Comparison of ENCODE assay signal across 9 cellular contexts in the genomic region with DNA sequence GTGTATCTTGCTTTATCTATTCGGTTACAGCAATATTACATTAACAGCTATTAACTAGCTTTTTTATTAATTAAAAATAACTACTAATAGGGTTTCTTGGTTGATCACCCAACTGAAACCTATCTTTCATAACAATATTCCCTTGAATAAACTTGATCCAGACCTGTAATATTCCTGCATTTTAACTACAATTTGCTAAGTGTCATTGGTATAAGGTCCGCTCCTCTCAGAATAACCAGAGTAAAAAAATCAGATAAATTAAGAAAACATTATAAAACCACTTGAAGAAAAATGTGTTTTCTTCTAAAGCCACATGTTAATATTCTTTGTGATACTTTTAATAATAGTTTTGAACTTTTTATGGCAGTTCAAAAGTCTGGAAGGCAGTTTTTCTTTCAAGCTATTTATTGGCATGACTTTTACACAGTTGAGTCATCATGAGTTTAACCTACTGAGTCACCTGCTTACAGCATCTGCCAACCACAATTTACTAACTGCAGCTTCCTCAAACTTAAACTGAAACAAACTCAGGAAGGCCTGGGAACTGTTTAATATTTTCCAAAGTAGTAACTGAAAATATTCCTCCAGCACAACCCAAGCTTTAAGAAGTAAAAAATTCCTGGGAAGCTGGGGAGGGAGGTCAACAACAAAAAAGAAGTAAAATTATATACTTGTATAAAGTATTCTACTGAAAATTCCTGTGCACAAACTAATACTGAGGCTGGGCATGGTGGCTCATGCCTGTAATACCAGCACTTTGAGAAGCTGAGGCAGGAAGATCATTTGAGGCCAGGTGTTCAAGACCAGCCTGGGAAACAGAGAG.
DNase-seq lines count a peak whose midpoint lies in the region; ATAC-seq and TF ChIP-seq lines count a peak whose summit lies in the region.
"Had no signal": no experiment of that assay in that cellular context is flagged by ENCODE, and none has a peak within 500 bp of the region (broad histone marks: within the 10 kb centered on the region; RNA-seq: fewer than 3 reads in every experiment).

No MANE protein-coding gene starts in this region.

- peak in 1 of 2 donors; percentile 19 for DNase-seq in activated T-cell treated with anti-CD3 and anti-CD28 coated beads, Interleukin-2, amount 50 U/mL, for 72 hours
- DNase-seq in activated T-cell treated with anti-CD3 and anti-CD28 coated beads for 4 hours (no peak), MV-4-11 (lab: John Stamatoyannopoulos, UW) (peak; percentile 86), body of pancreas (peak in 2 of 4 donors; percentile 34 to 64), medulla oblongata (ENCODE audit: extremely low spot score) (peak; percentile 51), NCI-H510A treated with DMSO at 0.1 percent for 48 hours (lab: John Stamatoyannopoulos, UW) (no peak), lower leg skin (ENCODE audit: low spot score in 2 of 2) (no peak)

- H3K9me3 ChIP-seq in body of pancreas: no peaks in the 10 kb centered on the region

- no peaks in the 10 kb centered on the region for H3K27me3 Mint-ChIP-seq in activated T-cell treated with anti-CD3 and anti-CD28 coated beads, Interleukin-2, amount 50 U/mL, for 72 hours (ENCODE audit: low read depth)

- intact Hi-C loops in body of pancreas (cut with DNase I): no loop called here
- intact Hi-C loops in lower leg skin (cut with DNase I; ENCODE audit: low total_unique reads): no loop called here

- H3K4me1 ChIP-seq in body of pancreas: peaks cover 39% of the 10 kb centered on the region

- peak overlapping the region; percentile 27 to 91 (median 63) for H3K27ac ChIP-seq in body of pancreas

- H3K36me3 ChIP-seq in body of pancreas (replicated peaks in 1 of 2; ENCODE audit: insufficient read depth in 1 of 2, low read depth in 2 of 2): no peaks in the 10 kb centered on the region

- H3K9me3 Mint-ChIP-seq in activated T-cell treated with anti-CD3 and anti-CD28 coated beads, Interleukin-2, amount 50 U/mL, for 72 hours: no peaks in the 10 kb centered on the region
- H3K9me3 Mint-ChIP-seq: neural crest cell had no signal

- peak; percentile 95 to 97 for ATAC-seq in activated T-cell treated with anti-CD3 and anti-CD28 coated beads, Interleukin-2, amount 50 U/mL, for 72 hours (replicated peaks in 1 of 2)
- ATAC-seq in HG02759 (IDR thresholded peaks at IDR 0.05; ENCODE audit: unreplicated experiment) (peak; percentile 90), body of pancreas (peak; percentile 95)

- no peaks in the 10 kb centered on the region for H3K36me3 Mint-ChIP-seq in activated T-cell treated with anti-CD3 and anti-CD28 coated beads, Interleukin-2, amount 50 U/mL, for 72 hours (ENCODE audit: insufficient read depth in 2 of 2)

- H3K4me1 Mint-ChIP-seq in activated T-cell treated with anti-CD3 and anti-CD28 coated beads, Interleukin-2, amount 50 U/mL, for 72 hours (ENCODE audit: low read depth): peaks cover 72% of the 10 kb centered on the region

- peak overlapping the region; percentile 91 for H3K27ac Mint-ChIP-seq in activated T-cell treated with anti-CD3 and anti-CD28 coated beads, Interleukin-2, amount 50 U/mL, for 72 hours

- H3K4me3 ChIP-seq in body of pancreas (no peak overlapping the region), lower leg skin (ENCODE audit: low read depth, poor library complexity, severe bottlenecking) (no peak overlapping the region)

- TF ChIP-seq POLR2A in body of pancreas (IDR thresholded peaks at IDR 0.05) (no peak), lower leg skin (IDR thresholded peaks at IDR 0.05) (no peak)

- TF ChIP-seq CTCF in body of pancreas (IDR thresholded peaks at IDR 0.05) (peak in 1 of 7 experiments; percentile 4), lower leg skin (IDR thresholded peaks at IDR 0.05) (no peak)

- H3K27me3 ChIP-seq in body of pancreas: no peaks in the 10 kb centered on the region

- WGBS in body of pancreas, 2 donors: 78 to 84% methylated on average over 2 of the region's 2 CpGs
- 69 to 73% methylated on average over 2 of the region's 2 CpGs for WGBS in lower leg skin, 2 donors

- H3K4me3 Mint-ChIP-seq in activated T-cell treated with anti-CD3 and anti-CD28 coated beads, Interleukin-2, amount 50 U/mL, for 72 hours: peak overlapping the region; percentile 48 to 66
- H3K4me3 Mint-ChIP-seq: neural crest cell had no signal

Comparison
In these comparisons a context has a peak if more than half of its experiments do, and no peak if none do; other contexts are left out.
1. DNase-seq: peak in MV-4-11 (single experiment) and medulla oblongata (single experiment); none in activated T-cell treated with anti-CD3 and anti-CD28 coated beads for 4 hours (single experiment), NCI-H510A treated with DMSO at 0.1 percent for 48 hours (single experiment) and lower leg skin (0 of 2).
2. Peak in every context shown above with its lines, with median percentiles within 50 percentile points of each other: ATAC-seq.